ENCODE assay signal across 18 cellular contexts in the genomic region with DNA sequence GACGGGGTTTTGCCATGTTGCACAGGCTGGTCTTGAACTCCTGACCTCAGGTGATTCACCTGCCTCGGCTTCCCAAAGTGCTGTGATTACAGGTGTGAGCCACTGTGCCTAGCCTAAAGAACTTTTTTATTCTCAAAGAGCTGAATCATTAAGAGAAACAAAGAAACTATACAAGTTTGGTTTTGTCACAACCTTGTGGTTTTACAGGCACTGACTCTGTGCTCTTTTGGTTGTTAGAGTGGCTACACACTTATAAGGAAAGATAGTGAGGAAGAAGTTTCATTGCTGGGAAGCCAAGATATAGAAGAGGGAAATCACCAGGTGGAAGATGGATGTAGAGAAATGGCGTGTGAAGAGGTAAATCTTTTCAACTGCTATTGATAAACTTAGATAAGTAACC. TPM values are rescaled to one million over a fixed set of nuclear protein-coding genes. Genes with fewer than 3 reads are reported as not detected.
A peak's percentile ranks its signal among the peaks of the same experiment; 100 is the strongest.
DNase-seq lines count a peak whose midpoint lies in the region; ATAC-seq, FAIRE-seq and TF ChIP-seq lines count a peak whose summit lies in the region.
"Had no signal": no experiment of that assay in that cellular context is flagged by ENCODE, and none has a peak within 500 bp of the region (broad histone marks: within the 10 kb centered on the region; RNA-seq: fewer than 3 reads in every experiment).

No MANE protein-coding gene starts in this region.

- H3K27ac ChIP-seq in mammary epithelial cell (ENCODE audit: insufficient read depth, low read depth, low read length) (no peak overlapping the region), breast epithelium (no peak overlapping the region)
- H3K27ac ChIP-seq: A549, C4-2B had no signal

- CTCF ChIA-PET in mammary epithelial cell (lab: Charles Lee; ENCODE audit: low non-redundant PET), result no interaction called here

- intact Hi-C loops in mammary epithelial cell (cut with micrococcal nuclease) (no loop called here), breast epithelium (cut with DNase I; ENCODE audit: low total_unique reads) (no loop called here), natural killer cell (cut with micrococcal nuclease) (no loop called here)

- peaks cover 3% of the 10 kb centered on the region for H3K36me3 ChIP-seq in mammary epithelial cell (ENCODE audit: insufficient read depth, low read length)
- H3K36me3 ChIP-seq in breast epithelium, result peaks cover 5% of the 10 kb centered on the region
- H3K36me3 ChIP-seq in bronchial epithelial cell (ENCODE audit: control insufficient read depth, insufficient read depth, low read length), result peaks cover 7% of the 10 kb centered on the region

- BruUV-seq in mammary epithelial cell (replicated peaks; lab: Mats Ljungman, UMichigan), result no TSS peak

- TF ChIP-seq POLR2A in breast epithelium (IDR thresholded peaks at IDR 0.05), result no peak

- peaks cover 16% of the 10 kb centered on the region for H3K36me3 Mint-ChIP-seq in natural killer cell

- WGBS in mammary epithelial cell (ENCODE audit: low coverage, missing lambda C conversion rate), result 63% methylated on average over 3 of the region's 3 CpGs

- no peak overlapping the region for H3K9ac ChIP-seq in mammary epithelial cell (ENCODE audit: insufficient read depth, low read length)

- no peak overlapping the region for H3K27ac Mint-ChIP-seq in natural killer cell
- H3K27ac Mint-ChIP-seq: CD4-positive, alpha-beta memory T cell; H9 had no signal

- peak; percentile 78 for DNase-seq in mammary epithelial cell
- no peak for DNase-seq in breast epithelium (ENCODE audit: low spot score in 2 of 2)
- peak; percentile 20 for DNase-seq in bronchial epithelial cell (ENCODE audit: low read depth)
- no peak for DNase-seq in natural killer cell
- no peak for DNase-seq in activated CD4-positive, CD25-positive, alpha-beta regulatory T cell treated with anti-CD3 and anti-CD28 coated beads, Interleukin-2, amount 50 U/mL, for 72 hours
- no peak for DNase-seq in NCI-H69 (lab: John Stamatoyannopoulos, UW)
- DNase-seq: BE2C; CD4-positive, alpha-beta memory T cell; DMS153; DMS79 treated with DMSO at 0.1 percent for 48 hours; EL; GOT3; H9 had no signal

- TF ChIP-seq CTCF in mammary epithelial cell (conservative IDR thresholded peaks at IDR 0.05 in 1 of 2, IDR thresholded peaks at IDR 0.05 in 1 of 2; ENCODE audit: extremely low read depth in 1 of 2, insufficient read depth in 1 of 2, low read depth in 1 of 2, low read length in 2 of 2) (no peak), breast epithelium (IDR thresholded peaks at IDR 0.05) (no peak), bronchial epithelial cell (IDR thresholded peaks at IDR 0.05; ENCODE audit: insufficient read depth, low read length, severe bottlenecking) (no peak), natural killer cell (IDR thresholded peaks at IDR 0.05) (no peak)

- H3K4me2 ChIP-seq in mammary epithelial cell (ENCODE audit: insufficient read depth, low read depth, low read length), result no peak overlapping the region
- H3K4me2 ChIP-seq: A549 had no signal

- ATAC-seq in natural killer cell, result no peak
- ATAC-seq: A549 had no signal

- in situ Hi-C loops in mammary epithelial cell (cut with MboI; ENCODE audit: low sequenced_read_pairs in 2 of 2), result no loop called here

- H3K4me1 ChIP-seq in mammary epithelial cell (ENCODE audit: insufficient read depth, low read length), result peaks cover 11% of the 10 kb centered on the region
- no peaks in the 10 kb centered on the region for H3K4me1 ChIP-seq in breast epithelium
- H3K4me1 ChIP-seq: A549, BE2C had no signal

- H3K27me3 Mint-ChIP-seq in natural killer cell (ENCODE audit: low read depth in 2 of 2), result no peaks in the 10 kb centered on the region
- H3K27me3 Mint-ChIP-seq: CD4-positive, alpha-beta memory T cell had no signal

- no peak overlapping the region for H2AFZ ChIP-seq in mammary epithelial cell (ENCODE audit: low read depth, low read length)

- no peaks in the 10 kb centered on the region for H3K9me3 Mint-ChIP-seq in natural killer cell
- H3K9me3 Mint-ChIP-seq: CD4-positive, alpha-beta memory T cell; H9 had no signal

- no peak for FAIRE-seq in bronchial epithelial cell (lab: Jason Lieb, UNC)
- FAIRE-seq: A549, D721Med, G401.6, GM19239 had no signal

- H3K4me1 Mint-ChIP-seq in natural killer cell, result peaks cover 39 to 45% of the 10 kb centered on the region in 2 donors
- H3K4me1 Mint-ChIP-seq: H9 had no signal

- H3K4me3 ChIP-seq in mammary epithelial cell (replicated peaks in 1 of 3; ENCODE audit: insufficient read depth in 1 of 3, low read depth in 2 of 3, low read length in 3 of 3) (no peak overlapping the region), breast epithelium (no peak overlapping the region), bronchial epithelial cell (ENCODE audit: low read depth, low read length) (no peak overlapping the region)
- H3K4me3 ChIP-seq: A549 had no signal

- dilution Hi-C loops in mammary epithelial cell (cut with HindIII; ENCODE audit: low sequenced_read_pairs), result loop anchor here (5.0 to 10.0 kb wide), 2 partner anchors 50 to 77 kb away; a partner anchor contains a TSS

- H3K4me3 Mint-ChIP-seq in natural killer cell, result peak overlapping the region; percentile 45
- H3K4me3 Mint-ChIP-seq: CD4-positive, alpha-beta memory T cell; H9 had no signal

- no peaks in the 10 kb centered on the region for H3K27me3 ChIP-seq in mammary epithelial cell (ENCODE audit: insufficient read depth, low read length)
- no peaks in the 10 kb centered on the region for H3K27me3 ChIP-seq in breast epithelium
- H3K27me3 ChIP-seq in bronchial epithelial cell (ENCODE audit: control insufficient read depth, insufficient read depth, low read length), result no peaks in the 10 kb centered on the region
- H3K27me3 ChIP-seq: BE2C had no signal

- H3K9me3 ChIP-seq in mammary epithelial cell (replicated peaks; ENCODE audit: insufficient read depth, low read length), result no peaks in the 10 kb centered on the region
- no peaks in the 10 kb centered on the region for H3K9me3 ChIP-seq in breast epithelium
- H3K9me3 ChIP-seq: A549, BE2C had no signal

- no peaks in the 10 kb centered on the region for H3K79me2 ChIP-seq in mammary epithelial cell (ENCODE audit: insufficient read depth, low read length)

- H4K20me1 ChIP-seq in mammary epithelial cell (ENCODE audit: insufficient read depth, low read length), result no peaks in the 10 kb centered on the region

RNA-seq across cellular contexts. Expression of a gene that starts 10.1 kb away (rescaled TPM):
- total RNA-seq in mammary epithelial cell (under 1 TPM; 0.50 to 0.96 TPM), breast epithelium (under 1 TPM; under 0.01 to 0.44 (median 0.33) TPM), bronchial epithelial cell (under 0.01 and 0.13 TPM in 2 replicates), natural killer cell (1 to 10 TPM in 1 of 3 donors, under 1 TPM in 2; 0.43 to 1.7 (median 0.94) TPM)
- 0.16 TPM for polyA plus RNA-seq in mammary epithelial cell
- 0.16 TPM for polyA minus RNA-seq in mammary epithelial cell

RNA-seq across cellular contexts. Expression of a gene that starts 39.9 kb away (rescaled TPM):
- total RNA-seq in mammary epithelial cell (10 to 100 TPM; 31.0 to 32.3 TPM), breast epithelium (10 to 100 TPM; 23.0 to 27.7 (median 26.2) TPM), bronchial epithelial cell (18.2 TPM in 2 replicates), natural killer cell (10 to 100 TPM; 47.7 to 69.5 (median 56.5) TPM)
- 14.7 TPM for polyA plus RNA-seq in mammary epithelial cell
- polyA minus RNA-seq in mammary epithelial cell, result 101 TPM

Comparison
In these comparisons a context has a peak if more than half of its experiments do, and no peak if none do; other contexts are left out.
1. DNase-seq: peak in mammary epithelial cell (single experiment) and bronchial epithelial cell (single experiment); none in breast epithelium (0 of 2), natural killer cell (single experiment), activated CD4-positive, CD25-positive, alpha-beta regulatory T cell treated with anti-CD3 and anti-CD28 coated beads, Interleukin-2, amount 50 U/mL, for 72 hours (single experiment) and NCI-H69 (single experiment).